8 cellular contexts compared by ENCODE assay signal in genomic region chr12:49671051-49671765, GRCh38. TPM values are rescaled to one million over a fixed set of nuclear protein-coding genes. Genes with fewer than 3 reads are reported as not detected.
DNase-seq lines count a peak whose midpoint lies in the region; ATAC-seq, FAIRE-seq and TF ChIP-seq lines count a peak whose summit lies in the region.

No MANE protein-coding gene starts in this region.

- no peaks in the 10 kb centered on the region for H3K27me3 Mint-ChIP-seq in CD4-positive, alpha-beta T cell
- H3K27me3 Mint-ChIP-seq in T-helper 17 cell (no peaks in the 10 kb centered on the region), endodermal cell (ENCODE audit: insufficient read depth) (no peaks in the 10 kb centered on the region)

- H3K9ac ChIP-seq in skeletal muscle tissue (ENCODE audit: low read depth in 1 of 3, low read length in 3 of 3) (no peak overlapping the region), endodermal cell (ENCODE audit: extremely low read depth, low read length, poor library complexity, severe bottlenecking) (no peak overlapping the region)

- peak; percentile 92 for ATAC-seq in CD4-positive, alpha-beta T cell (ENCODE audit: poor library complexity)
- ATAC-seq in T-helper 17 cell (peak; percentile 94), GM21576 (IDR thresholded peaks at IDR 0.05; ENCODE audit: unreplicated experiment) (no peak)

- H3K9me3 ChIP-seq in CD4-positive, alpha-beta T cell (ENCODE audit: control insufficient read depth, low read length), result no peaks in the 10 kb centered on the region
- H3K9me3 ChIP-seq in T-helper 17 cell (ENCODE audit: control insufficient read depth, low read length, poor library complexity, severe bottlenecking) (no peaks in the 10 kb centered on the region), skeletal muscle tissue (ENCODE audit: control insufficient read depth in 3 of 3, low read length in 3 of 3) (no peaks in the 10 kb centered on the region), endodermal cell (ENCODE audit: control insufficient read depth, low read length) (no peaks in the 10 kb centered on the region)

- peak overlapping the region; percentile 81 for H3K4me3 Mint-ChIP-seq in CD4-positive, alpha-beta T cell
- peak overlapping the region; percentile 84 for H3K4me3 Mint-ChIP-seq in T-helper 17 cell
- no peak overlapping the region for H3K4me3 Mint-ChIP-seq in endodermal cell

- no peak for FAIRE-seq in bronchial epithelial cell (lab: Jason Lieb, UNC)

- DNase-seq in CD4-positive, alpha-beta T cell, result peak; percentile 43 to 75 (median 58)
- DNase-seq in T-helper 17 cell, result peak; percentile 33 to 53 (median 46)
- peak; percentile 8 for DNase-seq in bronchial epithelial cell (ENCODE audit: low read depth)
- no peak for DNase-seq in COR-L47 (lab: John Stamatoyannopoulos, UW)
- DNase-seq in endodermal cell, result no peak
- DNase-seq in kidney glomerular epithelial cell (lab: John Stamatoyannopoulos, UW), result no peak

- no peak overlapping the region for H3K4me3 ChIP-seq in bronchial epithelial cell (ENCODE audit: low read depth, low read length)
- peak overlapping the region in 1 of 3 donors; percentile 4 for H3K4me3 ChIP-seq in skeletal muscle tissue (ENCODE audit: low read length in 3 of 3)
- no peak overlapping the region for H3K4me3 ChIP-seq in endodermal cell (ENCODE audit: low read length)

- WGBS in endodermal cell (ENCODE audit: insufficient coverage in 1 of 2, insufficient read length in 1 of 2), 2 experiments, result 89 to 93% methylated on average over 3 to 5 of the region's 5 CpGs

- H3K36me3 ChIP-seq in bronchial epithelial cell (ENCODE audit: control insufficient read depth, insufficient read depth, low read length), result no peaks in the 10 kb centered on the region
- H3K36me3 ChIP-seq in skeletal muscle tissue (ENCODE audit: control insufficient read depth in 3 of 3, insufficient read depth in 3 of 3, low read length in 3 of 3), result no peaks in the 10 kb centered on the region
- H3K36me3 ChIP-seq in endodermal cell (ENCODE audit: control insufficient read depth, insufficient read depth, low read length), result no peaks in the 10 kb centered on the region

- H3K36me3 Mint-ChIP-seq in CD4-positive, alpha-beta T cell (ENCODE audit: low read depth), result peaks cover 19% of the 10 kb centered on the region
- no peaks in the 10 kb centered on the region for H3K36me3 Mint-ChIP-seq in T-helper 17 cell (ENCODE audit: low read depth)
- peaks cover 2% of the 10 kb centered on the region for H3K36me3 Mint-ChIP-seq in endodermal cell (ENCODE audit: low read depth)

- H3K27me3 ChIP-seq in CD4-positive, alpha-beta T cell (ENCODE audit: control insufficient read depth, insufficient read depth, low read length), result no peaks in the 10 kb centered on the region
- no peaks in the 10 kb centered on the region for H3K27me3 ChIP-seq in bronchial epithelial cell (ENCODE audit: control insufficient read depth, insufficient read depth, low read length)
- no peaks in the 10 kb centered on the region for H3K27me3 ChIP-seq in skeletal muscle tissue (ENCODE audit: control insufficient read depth in 3 of 3, insufficient read depth in 3 of 3, low read length in 3 of 3)
- H3K27me3 ChIP-seq in endodermal cell (ENCODE audit: control insufficient read depth, insufficient read depth, low read length, poor library complexity, severe bottlenecking), result no peaks in the 10 kb centered on the region

- peak overlapping the region; percentile 93 for H3K27ac ChIP-seq in CD4-positive, alpha-beta T cell (ENCODE audit: low read depth, low read length)
- H3K27ac ChIP-seq in skeletal muscle tissue (ENCODE audit: low read depth, low read length), result peak overlapping the region; percentile 96
- no peak overlapping the region for H3K27ac ChIP-seq in endodermal cell (ENCODE audit: low read depth, low read length)

- H3K9me3 Mint-ChIP-seq in CD4-positive, alpha-beta T cell, result no peaks in the 10 kb centered on the region
- no peaks in the 10 kb centered on the region for H3K9me3 Mint-ChIP-seq in endodermal cell

- H3K4me1 ChIP-seq in skeletal muscle tissue (ENCODE audit: control insufficient read depth in 3 of 3, insufficient read depth in 3 of 3, low read length in 3 of 3) (peaks cover 62 to 70% (median 68%) of the 10 kb centered on the region in 3 donors), endodermal cell (ENCODE audit: control insufficient read depth, insufficient read depth, low read length) (peaks cover 13% of the 10 kb centered on the region)

- POLR2A ChIA-PET in CD4-positive, alpha-beta T cell (lab: Charles Lee), result interaction anchor here (0.9 to 8.1 kb wide), 13 partner anchors 8 to 414 kb away, joined by 3 to 105 read pairs (median 5); partner anchors contain the start of genes BCDIN3D, FMNL3, SMARCD1 and SPATS2

- intact Hi-C loops in CD4-positive, alpha-beta T cell (cut with DNase I, micrococcal nuclease), result loop anchor here in 1 of 2 experiments (1.0 to 2.0 kb wide), 3 partner anchors 8 to 36 kb away; partner anchors contain the start of gene FMNL3

- peaks cover 98% of the 10 kb centered on the region for H3K4me1 Mint-ChIP-seq in CD4-positive, alpha-beta T cell (ENCODE audit: low read depth)
- H3K4me1 Mint-ChIP-seq in T-helper 17 cell (peaks cover 56% of the 10 kb centered on the region), endodermal cell (peaks cover 33% of the 10 kb centered on the region)

- no peak for TF ChIP-seq CTCF in CD4-positive, alpha-beta T cell (IDR thresholded peaks at IDR 0.05)
- TF ChIP-seq CTCF in bronchial epithelial cell (IDR thresholded peaks at IDR 0.05; ENCODE audit: insufficient read depth, low read length, severe bottlenecking) (no peak), endodermal cell (conservative IDR thresholded peaks at IDR 0.05) (no peak)

- CTCF ChIA-PET in CD4-positive, alpha-beta T cell (lab: Charles Lee), result interaction anchor here (0.9 to 3.0 kb wide), 11 partner anchors 8 to 436 kb away, joined by 3 to 15 read pairs (median 6); partner anchors contain the start of genes FMNL3, PRPF40B and TMBIM6

- peak overlapping the region; percentile 97 for H3K27ac Mint-ChIP-seq in CD4-positive, alpha-beta T cell
- H3K27ac Mint-ChIP-seq in T-helper 17 cell, result peak overlapping the region; percentile 98
- H3K27ac Mint-ChIP-seq in endodermal cell, result no peak overlapping the region

RNA-seq across cellular contexts. Expression of gene FMNL3, which starts 36.0 kb away (rescaled TPM):
- total RNA-seq in CD4-positive, alpha-beta T cell, result 10 to 100 TPM; 33.3 to 34.8 TPM
- total RNA-seq in T-helper 17 cell (10 to 100 TPM; 17.0 to 19.7 TPM), bronchial epithelial cell (2.2 and 2.6 TPM in 2 replicates), skeletal muscle tissue (19.3 TPM), endodermal cell (10 to 100 TPM; 22.4 to 23.5 TPM)
- 14.2 TPM for polyA plus RNA-seq in endodermal cell (2013, experiment 1 of 2)
- polyA plus RNA-seq in endodermal cell (2013, experiment 2 of 2), result 15.9 TPM

RNA-seq across cellular contexts. Expression of gene PRPF40B, which starts 47.8 kb away (rescaled TPM):
- total RNA-seq in CD4-positive, alpha-beta T cell, result 1 to 10 TPM; 4.7 to 6.5 TPM
- total RNA-seq in T-helper 17 cell, result 1 to 10 TPM; 5.6 to 7.1 TPM
- 16.3 and 21.4 TPM in 2 replicates for total RNA-seq in bronchial epithelial cell
- 7.3 TPM for total RNA-seq in skeletal muscle tissue
- 10 to 100 TPM; 33.8 to 45.6 TPM for total RNA-seq in endodermal cell
- 29.5 TPM for polyA plus RNA-seq in endodermal cell (2013, experiment 1 of 2)
- 25.0 TPM for polyA plus RNA-seq in endodermal cell (2013, experiment 2 of 2)

Comparison
In these comparisons a context has a peak if more than half of its experiments do, and no peak if none do; other contexts are left out.
1. DNase-seq: peak in CD4-positive, alpha-beta T cell (10 of 10), T-helper 17 cell (3 of 3) and bronchial epithelial cell (single experiment); none in COR-L47 (single experiment), endodermal cell (single experiment) and kidney glomerular epithelial cell (single experiment).